ENCODE assay signal across 1 cellular context in genomic region chr19:48968179-48968661, GRCh38.
TF ChIP-seq lines count a peak whose summit lies in the region.

No MANE protein-coding gene starts in this region.

TF ChIP-seq in HCT116, 20 proteins besides CTCF, POLR2A, EP300 and RAD21 (continued from another document):
- TF ChIP-seq EZH2phosphoT487 (IDR thresholded peaks at IDR 0.05; ENCODE audit: borderline replicate concordance) (no peak), ATF3 (IDR thresholded peaks at IDR 0.05) (no peak; the same call in 1 of the 2 replicates), SIN3A (IDR thresholded peaks at IDR 0.05; ENCODE audit: low read depth) (no peak), ZBTB33 (IDR thresholded peaks at IDR 0.05; ENCODE audit: extremely low read depth, insufficient replicate concordance, low read length) (no peak), JUND (IDR thresholded peaks at IDR 0.05) (no peak; the same call in 1 of the 2 replicates), ZFX (IDR thresholded peaks at IDR 0.05) (no peak), YY1 (IDR thresholded peaks at IDR 0.05; ENCODE audit: extremely low read depth, insufficient replicate concordance, low read depth, low read length) (no peak), MAX (IDR thresholded peaks at IDR 0.05) (no peak), SP1 (IDR thresholded peaks at IDR 0.05; ENCODE audit: low read depth) (no peak), POLR2AphosphoS5 (IDR thresholded peaks at IDR 0.05; ENCODE audit: low read depth, low read length) (no peak), FOSL1 (IDR thresholded peaks at IDR 0.05; ENCODE audit: low read depth) (no peak), EZH2 (IDR thresholded peaks at IDR 0.05) (no peak), CEBPB (IDR thresholded peaks at IDR 0.05; ENCODE audit: low read depth) (no peak)
